ENCODE assay signal across 20 cellular contexts in the genomic region with DNA sequence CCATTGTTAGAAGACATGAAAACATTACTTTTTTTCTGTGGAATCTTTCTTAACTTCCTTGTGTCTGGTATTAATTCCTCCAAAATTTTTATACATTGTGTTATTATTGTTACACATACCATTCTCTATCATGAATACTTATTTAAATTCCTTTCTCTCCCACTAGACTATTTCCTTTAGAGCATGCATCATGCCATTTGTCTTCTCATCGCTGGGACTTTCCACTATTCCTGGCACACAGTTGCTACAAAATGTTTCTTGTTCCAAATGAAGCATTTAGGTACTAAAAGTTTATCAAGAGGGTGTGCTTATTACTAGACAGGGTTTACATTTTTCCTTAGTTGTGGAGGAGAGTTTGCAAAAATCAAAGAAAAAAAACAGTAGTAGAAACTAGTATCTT.
DNase-seq lines count a peak whose midpoint lies in the region; ATAC-seq, FAIRE-seq and TF ChIP-seq lines count a peak whose summit lies in the region.
"Had no signal": no experiment of that assay in that cellular context is flagged by ENCODE, and none has a peak within 500 bp of the region (broad histone marks: within the 10 kb centered on the region; RNA-seq: fewer than 3 reads in every experiment).

No MANE protein-coding gene starts in this region.

- in situ Hi-C loops in brain microvascular endothelial cell (cut with HindIII; ENCODE audit: low pct_ligation_motif_present, low sequenced_read_pairs), result no loop called here

- no peak for FAIRE-seq in GM12891 (lab: Jason Lieb, UNC)

- H3K36me3 ChIP-seq in brain microvascular endothelial cell (replicated peaks), result no peaks in the 10 kb centered on the region
- no peaks in the 10 kb centered on the region for H3K36me3 ChIP-seq in thoracic aorta
- H3K36me3 ChIP-seq: left ventricle myocardium inferior, tibial nerve had no signal

- H3K9me3 ChIP-seq in thoracic aorta, result no peaks in the 10 kb centered on the region
- H3K9me3 ChIP-seq: left ventricle myocardium inferior, tibial nerve had no signal

- peak; percentile 30 for ATAC-seq in thoracic aorta (ENCODE audit: insufficient number of reproducible peaks, low FRiP score, low read depth)
- ATAC-seq: stimulated activated naive B cell treated with anti-CD40 and anti-IgM and Interleukin-4, amounts not matched to agents 10 μg/mL and 1 μg/mL and 100 μg/mL, for 72 hours had no signal

- no peak for TF ChIP-seq POLR2A in GM12891 (IDR thresholded peaks at IDR 0.05; ENCODE audit: low read depth, low read length)

- DNase-seq in HCEC 1CT, result peak; percentile 17
- peak; percentile 64 for DNase-seq in brain microvascular endothelial cell
- peak; percentile 83 for DNase-seq in iris pigment epithelial cell (ENCODE audit: low read depth)
- DNase-seq in thoracic aorta (ENCODE audit: low spot score), result no peak
- DNase-seq in SKM-1 (lab: John Stamatoyannopoulos, UW; ENCODE audit: unreplicated experiment), result no peak
- no peak for DNase-seq in NOMO-1 treated with dmso at 0.1 percent for 144 hours (lab: John Stamatoyannopoulos, UW; ENCODE audit: unreplicated experiment)
- no peak for DNase-seq in SK-N-DZ (ENCODE audit: low spot score)
- DNase-seq in GM12891 (ENCODE audit: insufficient read length, low spot score), result no peak
- DNase-seq: activated CD4-positive, alpha-beta T cell treated with anti-CD3 and anti-CD28 coated beads, Interleukin-2, amount 50 U/mL, for 48 hours; activated naive CD4-positive, alpha-beta T cell treated with anti-CD3 and anti-CD28 coated beads, Interleukin-2, amount 10 ng/mL, durations not matched to agents 7 days and 5 days; activated T-cell treated with anti-CD3 and anti-CD28 coated beads, Interleukin-2, amount 50 U/mL, for 24 hours; C1 segment of cervical spinal cord; left ventricle myocardium inferior; NCI-H146; NCI-H446; NK-92 treated with Interleukin-12 subunit alpha and Interleukin-12 subunit beta, amount 100 ng/mL, for 24 hours; RPMI8226; stimulated activated naive B cell treated with anti-CD40 and anti-IgM and Interleukin-4, amounts not matched to agents 10 μg/mL and 1 μg/mL and 100 μg/mL, for 72 hours; T-helper 1 cell had no signal

- H3K27ac ChIP-seq in brain microvascular endothelial cell, result peak overlapping the region; percentile 97
- no peak overlapping the region for H3K27ac ChIP-seq in thoracic aorta
- H3K27ac ChIP-seq: left ventricle myocardium inferior, tibial nerve had no signal

- H3K4me3 ChIP-seq in brain microvascular endothelial cell (ENCODE audit: low read depth, low read length) (no peak overlapping the region), thoracic aorta (no peak overlapping the region)
- H3K4me3 ChIP-seq: left ventricle myocardium inferior, tibial nerve had no signal

- H3K27me3 ChIP-seq in brain microvascular endothelial cell (replicated peaks), result no peaks in the 10 kb centered on the region
- H3K27me3 ChIP-seq in thoracic aorta (replicated peaks; ENCODE audit: insufficient read depth), result no peaks in the 10 kb centered on the region
- H3K27me3 ChIP-seq: tibial nerve had no signal

- TF ChIP-seq CTCF in brain microvascular endothelial cell (IDR thresholded peaks at IDR 0.05; ENCODE audit: low read depth, low read length, missing control alignments) (no peak), thoracic aorta (IDR thresholded peaks at IDR 0.05) (no peak)

- peaks cover 29 to 42% of the 10 kb centered on the region in 2 donors for H3K4me1 ChIP-seq in thoracic aorta (ENCODE audit: control insufficient read depth in 1 of 2, low read depth in 2 of 2)

TF ChIP-seq in GM12891, 5 proteins besides CTCF, POLR2A, EP300 and RAD21:
- TF ChIP-seq SPI1 (IDR thresholded peaks at IDR 0.05; ENCODE audit: low read depth, low read length) (no peak), POLR2AphosphoS5 (IDR thresholded peaks at IDR 0.05; ENCODE audit: low read depth, low read length) (no peak), TAF1 (IDR thresholded peaks at IDR 0.05; ENCODE audit: low read depth, low read length) (no peak), PAX5 (IDR thresholded peaks at IDR 0.05; ENCODE audit: insufficient read depth, low read length, severe bottlenecking) (no peak), POU2F2 (IDR thresholded peaks at IDR 0.05; ENCODE audit: low read depth, low read length) (no peak)

Comparison
In these comparisons a context has a peak if more than half of its experiments do, and no peak if none do; other contexts are left out.
1. DNase-seq: peak in HCEC 1CT (single experiment), brain microvascular endothelial cell (single experiment) and iris pigment epithelial cell (single experiment); none in thoracic aorta (single experiment), SKM-1 (single experiment), NOMO-1 treated with dmso at 0.1 percent for 144 hours (single experiment), SK-N-DZ (single experiment) and GM12891 (single experiment).